In genomic region chr1:35893051-35893879, GRCh38 we compare ENCODE assay signal across 24 cellular contexts. TPM values are rescaled to one million over a fixed set of nuclear protein-coding genes. Genes with fewer than 3 reads are reported as not detected.
DNase-seq lines count a peak whose midpoint lies in the region; ATAC-seq and TF ChIP-seq lines count a peak whose summit lies in the region.
"Had no signal": no experiment of that assay in that cellular context is flagged by ENCODE, and none has a peak within 500 bp of the region (broad histone marks: within the 10 kb centered on the region; RNA-seq: fewer than 3 reads in every experiment).

No MANE protein-coding gene starts in this region.

- no peaks in the 10 kb centered on the region for H3K27me3 ChIP-seq in psoas muscle (ENCODE audit: insufficient read depth in 3 of 3, low read length in 2 of 3)
- H3K27me3 ChIP-seq: dorsolateral prefrontal cortex, transverse colon had no signal

- H3K9me3 ChIP-seq in psoas muscle: no peaks in the 10 kb centered on the region
- H3K9me3 ChIP-seq: transverse colon had no signal

- H3K9me3 Mint-ChIP-seq in stimulated activated naive CD8-positive, alpha-beta T cell treated with anti-CD3 and anti-CD28 coated beads, Interleukin-15, Interleukin-2, amounts not matched to agents 100 ng/mL and 50 ng/mL, for 24 hours: no peaks in the 10 kb centered on the region
- H3K9me3 Mint-ChIP-seq in dendritic cell treated with granulocyte-macrophage colony-stimulating factor and Interleukin-4, amounts not matched to agents 40 ng/mL and 50 ng/mL, for 4 days: no peaks in the 10 kb centered on the region
- H3K9me3 Mint-ChIP-seq: activated naive CD4-positive, alpha-beta T cell treated with anti-CD3 and anti-CD28 coated beads, Interleukin-2, amount 50 U/mL, for 72 hours; GM23338; naive thymus-derived CD4-positive, alpha-beta T cell; T-helper 2 cell treated with Interferon-gamma antibody and Interleukin-4, amounts not matched to agents 5 μg/mL and 100 μg/mL, for 36 hours had no signal

- H3K4me3 Mint-ChIP-seq in stimulated activated naive CD8-positive, alpha-beta T cell treated with anti-CD3 and anti-CD28 coated beads, Interleukin-15, Interleukin-2, amounts not matched to agents 100 ng/mL and 50 ng/mL, for 24 hours: no peak overlapping the region
- H3K4me3 Mint-ChIP-seq in dendritic cell treated with granulocyte-macrophage colony-stimulating factor and Interleukin-4, amounts not matched to agents 40 ng/mL and 50 ng/mL, for 4 days: no peak overlapping the region
- H3K4me3 Mint-ChIP-seq: GM23338; naive thymus-derived CD4-positive, alpha-beta T cell; T-helper 2 cell treated with Interferon-gamma antibody and Interleukin-4, amounts not matched to agents 5 μg/mL and 100 μg/mL, for 36 hours had no signal

- no peak overlapping the region for H3K4me3 ChIP-seq in psoas muscle
- H3K4me3 ChIP-seq: dorsolateral prefrontal cortex, GM23338, transverse colon had no signal

- 61 to 82% (median 63%) methylated on average over 13 to 14 of the region's 14 CpGs for WGBS in psoas muscle, 3 donors

- intact Hi-C loops in dendritic cell treated with granulocyte-macrophage colony-stimulating factor and Interleukin-4, amounts not matched to agents 40 ng/mL and 50 ng/mL, for 4 days (cut with micrococcal nuclease): no loop called here
- intact Hi-C loops in psoas muscle (cut with DNase I): no loop called here
- intact Hi-C loops in sciatic nerve (cut with DNase I): no loop called here

- TF ChIP-seq CTCF in psoas muscle (IDR thresholded peaks at IDR 0.05): no peak

- peak overlapping the region; percentile 23 for H3K27ac ChIP-seq in psoas muscle
- H3K27ac ChIP-seq: transverse colon, VCaP had no signal

- ATAC-seq in stimulated activated naive CD8-positive, alpha-beta T cell treated with anti-CD3 and anti-CD28 coated beads, Interleukin-15, Interleukin-2, amounts not matched to agents 100 U/mL and 50 U/mL, for 24 hours: no peak
- peak; percentile 47 to 83 (median 62) for ATAC-seq in psoas muscle
- no peak for ATAC-seq in sciatic nerve
- ATAC-seq: GM23338 had no signal

- peak overlapping the region; percentile 36 for H3K27ac Mint-ChIP-seq in stimulated activated naive CD8-positive, alpha-beta T cell treated with anti-CD3 and anti-CD28 coated beads, Interleukin-15, Interleukin-2, amounts not matched to agents 100 ng/mL and 50 ng/mL, for 24 hours
- peak overlapping the region; percentile 87 for H3K27ac Mint-ChIP-seq in dendritic cell treated with granulocyte-macrophage colony-stimulating factor and Interleukin-4, amounts not matched to agents 40 ng/mL and 50 ng/mL, for 4 days
- H3K27ac Mint-ChIP-seq: T-helper 2 cell treated with Interferon-gamma antibody and Interleukin-4, amounts not matched to agents 5 μg/mL and 100 μg/mL, for 36 hours had no signal

- no peaks in the 10 kb centered on the region for H3K27me3 Mint-ChIP-seq in stimulated activated naive CD8-positive, alpha-beta T cell treated with anti-CD3 and anti-CD28 coated beads, Interleukin-15, Interleukin-2, amounts not matched to agents 100 ng/mL and 50 ng/mL, for 24 hours
- no peaks in the 10 kb centered on the region for H3K27me3 Mint-ChIP-seq in dendritic cell treated with granulocyte-macrophage colony-stimulating factor and Interleukin-4, amounts not matched to agents 40 ng/mL and 50 ng/mL, for 4 days
- H3K27me3 Mint-ChIP-seq: naive thymus-derived CD4-positive, alpha-beta T cell had no signal

- peaks cover 2 to 98% of the 10 kb centered on the region in 2 donors for H3K36me3 ChIP-seq in psoas muscle (ENCODE audit: insufficient read depth in 1 of 2, low read depth in 1 of 2)

- H3K4me1 Mint-ChIP-seq in stimulated activated naive CD8-positive, alpha-beta T cell treated with anti-CD3 and anti-CD28 coated beads, Interleukin-15, Interleukin-2, amounts not matched to agents 100 ng/mL and 50 ng/mL, for 24 hours (ENCODE audit: low read depth): peaks cover 15% of the 10 kb centered on the region
- peaks cover 49% of the 10 kb centered on the region for H3K4me1 Mint-ChIP-seq in dendritic cell treated with granulocyte-macrophage colony-stimulating factor and Interleukin-4, amounts not matched to agents 40 ng/mL and 50 ng/mL, for 4 days (ENCODE audit: low read depth)

- H3K36me3 Mint-ChIP-seq in stimulated activated naive CD8-positive, alpha-beta T cell treated with anti-CD3 and anti-CD28 coated beads, Interleukin-15, Interleukin-2, amounts not matched to agents 100 ng/mL and 50 ng/mL, for 24 hours (ENCODE audit: low read depth): peaks cover 57% of the 10 kb centered on the region
- H3K36me3 Mint-ChIP-seq in dendritic cell treated with granulocyte-macrophage colony-stimulating factor and Interleukin-4, amounts not matched to agents 40 ng/mL and 50 ng/mL, for 4 days (ENCODE audit: low read depth): peaks cover 82% of the 10 kb centered on the region

- no peaks in the 10 kb centered on the region for H3K4me1 ChIP-seq in psoas muscle

- DNase-seq in stimulated activated naive CD8-positive, alpha-beta T cell treated with anti-CD3 and anti-CD28 coated beads, Interleukin-15, Interleukin-2, amounts not matched to agents 100 U/mL and 50 U/mL, for 24 hours: no peak
- DNase-seq in psoas muscle: peak in 1 of 2 donors; percentile 55
- no peak for DNase-seq in sciatic nerve (ENCODE audit: low spot score)
- DNase-seq in EL: no peak
- no peak for DNase-seq in activated CD8-positive, alpha-beta memory T cell treated with anti-CD3 and anti-CD28 coated beads for 24 hours
- DNase-seq in NCI-H2227 treated with DMSO at 0.1 percent for 48 hours (lab: John Stamatoyannopoulos, UW): no peak
- DNase-seq: activated CD4-positive, alpha-beta T cell treated with anti-CD3 and anti-CD28 coated beads, Interleukin-2, amount 50 U/mL, for 1 hour; activated CD8-positive, alpha-beta memory T cell treated with anti-CD3 and anti-CD28 coated beads, Interleukin-2, amount 50 U/mL, for 4 hours; central memory CD4-positive, alpha-beta T cell; left cardiac atrium; naive thymus-derived CD4-positive, alpha-beta T cell; NCI-H1048; NCI-H1930; NCI-H345; NCI-H82; stimulated activated CD4-positive, alpha-beta T cell treated with anti-CD3 and anti-CD28 coated beads, Interleukin-12 subunit alpha, Interleukin-12 subunit beta, amount 100 ng/mL, for 4 hours; transverse colon had no signal

RNA-seq across cellular contexts. Expression of gene AGO1, which starts 10.3 kb away (rescaled TPM):
- total RNA-seq in psoas muscle: 10 to 100 TPM in 3 of 4 donors, 1 to 10 TPM in 1; 9.8 to 16.3 (median 12.8) TPM
- polyA plus RNA-seq in psoas muscle: 1 to 10 TPM; 2.2 to 6.4 (median 2.4) TPM
- total RNA-seq in sciatic nerve: 30.3 TPM

RNA-seq across cellular contexts. Expression of gene AGO3, which starts 37.6 kb away (rescaled TPM):
- total RNA-seq in psoas muscle (10 to 100 TPM; 10.4 to 17.6 (median 17.1) TPM), sciatic nerve (55.1 TPM)
- polyA plus RNA-seq in psoas muscle: 1 to 10 TPM; 2.2 to 8.9 (median 6.9) TPM

Comparison
In these comparisons a context has a peak if more than half of its experiments do, and no peak if none do; other contexts are left out.
1. ATAC-seq: peak in psoas muscle (4 of 4); none in stimulated activated naive CD8-positive, alpha-beta T cell treated with anti-CD3 and anti-CD28 coated beads, Interleukin-15, Interleukin-2, amounts not matched to agents 100 U/mL and 50 U/mL, for 24 hours (single experiment) and sciatic nerve (single experiment).